ENCODE assay signal across 8 cellular contexts in genomic region chr13:80979035-80979641, GRCh38.
DNase-seq lines count a peak whose midpoint lies in the region; ATAC-seq, FAIRE-seq and TF ChIP-seq lines count a peak whose summit lies in the region.

No MANE protein-coding gene starts in this region.

- H3K27me3 ChIP-seq in GM12878 (replicated peaks in 1 of 2; ENCODE audit: control insufficient read depth in 2 of 2, insufficient read depth in 2 of 2, low read length in 1 of 2) (no peaks in the 10 kb centered on the region), stomach (no peaks in the 10 kb centered on the region)

- peak; percentile 80 to 85 (median 83) for TF ChIP-seq CTCF in GM12878 (IDR thresholded peaks at IDR 0.05 in 2 of 3, conservative IDR thresholded peaks at IDR 0.05 in 1 of 3; ENCODE audit: control insufficient read depth in 2 of 3, extremely low read depth in 1 of 3, insufficient read depth in 1 of 3, low read depth in 3 of 3, low read length in 3 of 3)
- TF ChIP-seq CTCF in stomach (IDR thresholded peaks at IDR 0.05) = peak in 5 of 7 experiments; percentile 29 to 55 (median 50)

- FAIRE-seq in GM12878 (lab: Jason Lieb, UNC) = peak; percentile 64

- H2AFZ ChIP-seq in GM12878 (ENCODE audit: control insufficient read depth, low read depth, low read length) = no peak overlapping the region

- H3K27ac ChIP-seq in GM12878 (ENCODE audit: control insufficient read depth, insufficient read depth) (no peak overlapping the region), stomach (no peak overlapping the region)

- H3K9me3 ChIP-seq in GM12878 (replicated peaks; ENCODE audit: control insufficient read depth, insufficient read depth, low read length) (no peaks in the 10 kb centered on the region), stomach (no peaks in the 10 kb centered on the region)

- no peaks in the 10 kb centered on the region for H3K36me3 ChIP-seq in GM12878 (ENCODE audit: control insufficient read depth in 2 of 2, insufficient read depth in 2 of 2, low read length in 1 of 2)
- no peaks in the 10 kb centered on the region for H3K36me3 ChIP-seq in stomach

- SMC1A ChIA-PET in GM12878 (lab: Charles Lee; ENCODE audit: uncharacterized antibody, unreplicated experiment) = interaction anchor here (1.1 to 1.5 kb wide), 6 partner anchors 21 to 585 kb away, joined by 3 to 5 read pairs (median 4); no protein-coding TSS in a partner anchor

- H3K79me2 ChIP-seq in GM12878 (ENCODE audit: control insufficient read depth, insufficient read depth, low read length) = no peaks in the 10 kb centered on the region

- peak; percentile 70 for DNase-seq in DMS 273 (lab: John Stamatoyannopoulos, UW; ENCODE audit: unreplicated experiment)
- DNase-seq in DMS 273 treated with DMSO at 0.1 percent for 48 hours (lab: John Stamatoyannopoulos, UW) = no peak
- DNase-seq in NCI-H748 treated with DMSO at 0.1 percent for 48 hours (lab: John Stamatoyannopoulos, UW) = peak; percentile 78
- DNase-seq in GM12878 (ENCODE audit: low read depth, low spot score) = peak; percentile 11
- DNase-seq in iPS-NIHi11 (ENCODE audit: low spot score) = peak; percentile 57
- DNase-seq in stomach = peak; percentile 28

- H3K4me1 ChIP-seq in GM12878 (ENCODE audit: control insufficient read depth, insufficient read depth, low read length) (no peaks in the 10 kb centered on the region), stomach (no peaks in the 10 kb centered on the region)

- no peak overlapping the region for H3K4me2 ChIP-seq in GM12878 (ENCODE audit: control insufficient read depth, insufficient read depth)

- no peaks in the 10 kb centered on the region for H4K20me1 ChIP-seq in GM12878 (ENCODE audit: control insufficient read depth, insufficient read depth)

- TF ChIP-seq EP300 in GM12878 (IDR thresholded peaks at IDR 0.05; ENCODE audit: borderline replicate concordance in 1 of 2, control insufficient read depth in 1 of 2, low read depth in 2 of 2, low read length in 2 of 2) = no peak
- TF ChIP-seq EP300 in stomach (IDR thresholded peaks at IDR 0.05) = no peak

- TF ChIP-seq POLR2A in GM12878 (IDR thresholded peaks at IDR 0.05; ENCODE audit: low read depth, low read length) = no peak
- TF ChIP-seq POLR2A in stomach (IDR thresholded peaks at IDR 0.05) = no peak

- H3K4me3 ChIP-seq in GM12878 (no peak overlapping the region), stomach (no peak overlapping the region)

- POLR2A ChIA-PET in GM12878 (lab: Charles Lee) = interaction anchor here (0.5 kb wide), 1 partner anchor 613 kb away, joined by 7 read pairs; no protein-coding TSS in a partner anchor

- peak; percentile 89 for ATAC-seq in GM19468 (IDR thresholded peaks at IDR 0.05; ENCODE audit: extremely low read depth, unreplicated experiment)
- ATAC-seq in HG03457 (IDR thresholded peaks at IDR 0.05; ENCODE audit: unreplicated experiment) = peak; percentile 84
- peak; percentile 85 for ATAC-seq in GM12878

- in situ Hi-C loops in GM12878 (cut with MboI) = no loop called here

- intact Hi-C loops in GM12878 (cut with micrococcal nuclease; ENCODE audit: unreplicated experiment) = loop anchor here (1.0 kb wide), 1 partner anchor 38 kb away; no protein-coding TSS in a partner anchor
- intact Hi-C loops in stomach (cut with DNase I; ENCODE audit: low total_unique reads) = no loop called here

- no TSS peak for BruUV-seq in GM12878 (replicated peaks; lab: Mats Ljungman, UMichigan)

- no peak overlapping the region for H3K9ac ChIP-seq in GM12878 (ENCODE audit: control insufficient read depth, insufficient read depth, low read length)

- TF ChIP-seq RAD21 in GM12878 (IDR thresholded peaks at IDR 0.05; ENCODE audit: insufficient read depth, low read depth, low read length) = peak; percentile 68

- CTCF ChIA-PET in GM12878 (lab: Yijun Ruan, JAX) = interaction anchor here (0.6 to 6.1 kb wide), 9 partner anchors 9 to 617 kb away, joined by 3 to 43 read pairs (median 3); no protein-coding TSS in a partner anchor

- RAD21 ChIA-PET in GM12878 (lab: Charles Lee; ENCODE audit: unreplicated experiment) = interaction anchor here (0.6 to 2.8 kb wide), 2 partner anchors 39 to 129 kb away, joined by 3 to 15 read pairs; no protein-coding TSS in a partner anchor

- WGBS in GM12878 (ENCODE audit: insufficient coverage, insufficient replicate concordance, low lambda C conversion rate, missing lambda C conversion rate) = 17% methylated on average over 9 of the region's 9 CpGs
- whole genome bisulfite sequencing in stomach, 5 donors = 37 to 42% (median 38%) methylated on average over 9 of the region's 9 CpGs

TF ChIP-seq in GM12878, 131 proteins besides CTCF, POLR2A, EP300 and RAD21 (continues in another document):
- TF ChIP-seq YY1 (IDR thresholded peaks at IDR 0.05; ENCODE audit: low read depth, low read length) = peak; percentile 65; the same call in 1 of the 2 replicates
- TF ChIP-seq SMC3 (IDR thresholded peaks at IDR 0.05; ENCODE audit: borderline replicate concordance, low read length) = peak; percentile 61; the same call in 1 of the 2 replicates
- TF ChIP-seq NKRF (conservative IDR thresholded peaks at IDR 0.05) = no peak
- no peak for TF ChIP-seq POLR2AphosphoS2 (IDR thresholded peaks at IDR 0.05; ENCODE audit: low read depth, low read length)
- TF ChIP-seq CREM (IDR thresholded peaks at IDR 0.05; ENCODE audit: low read depth) = 0 out of 2 replicates have a peak, but pooled peaks have one; percentile 51
- TF ChIP-seq, protein P1, sequence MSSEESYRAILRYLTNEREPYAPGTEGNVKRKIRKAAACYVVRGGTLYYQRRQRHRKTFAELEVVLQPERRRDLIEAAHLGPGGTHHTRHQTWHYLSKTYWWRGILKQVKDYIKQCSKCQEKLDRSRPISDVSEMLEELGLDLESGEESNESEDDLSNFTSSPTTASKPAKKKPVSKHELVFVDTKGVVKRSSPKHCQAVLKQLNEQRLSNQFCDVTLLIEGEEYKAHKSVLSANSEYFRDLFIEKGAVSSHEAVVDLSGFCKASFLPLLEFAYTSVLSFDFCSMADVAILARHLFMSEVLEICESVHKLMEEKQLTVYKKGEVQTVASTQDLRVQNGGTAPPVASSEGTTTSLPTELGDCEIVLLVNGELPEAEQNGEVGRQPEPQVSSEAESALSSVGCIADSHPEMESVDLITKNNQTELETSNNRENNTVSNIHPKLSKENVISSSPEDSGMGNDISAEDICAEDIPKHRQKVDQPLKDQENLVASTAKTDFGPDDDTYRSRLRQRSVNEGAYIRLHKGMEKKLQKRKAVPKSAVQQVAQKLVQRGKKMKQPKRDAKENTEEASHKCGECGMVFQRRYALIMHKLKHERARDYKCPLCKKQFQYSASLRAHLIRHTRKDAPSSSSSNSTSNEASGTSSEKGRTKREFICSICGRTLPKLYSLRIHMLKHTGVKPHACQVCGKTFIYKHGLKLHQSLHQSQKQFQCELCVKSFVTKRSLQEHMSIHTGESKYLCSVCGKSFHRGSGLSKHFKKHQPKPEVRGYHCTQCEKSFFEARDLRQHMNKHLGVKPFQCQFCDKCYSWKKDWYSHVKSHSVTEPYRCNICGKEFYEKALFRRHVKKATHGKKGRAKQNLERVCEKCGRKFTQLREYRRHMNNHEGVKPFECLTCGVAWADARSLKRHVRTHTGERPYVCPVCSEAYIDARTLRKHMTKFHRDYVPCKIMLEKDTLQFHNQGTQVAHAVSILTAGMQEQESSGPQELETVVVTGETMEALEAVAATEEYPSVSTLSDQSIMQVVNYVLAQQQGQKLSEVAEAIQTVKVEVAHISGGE (CRISPR knock-in tag; IDR thresholded peaks at IDR 0.05) = no peak
- no peak for TF ChIP-seq E4F1 (IDR thresholded peaks at IDR 0.05; ENCODE audit: borderline replicate concordance, partially characterized antibody)
- no peak for TF ChIP-seq SPI1 (IDR thresholded peaks at IDR 0.05; ENCODE audit: borderline replicate concordance, insufficient read depth, low read depth, low read length)
- TF ChIP-seq BHLHE40 (IDR thresholded peaks at IDR 0.05; ENCODE audit: borderline replicate concordance in 1 of 2, low read depth in 2 of 2, low read length in 1 of 2) = peak; percentile 15 to 39; a peak in 1 of 4 replicates
- no peak for TF ChIP-seq CBX3 (IDR thresholded peaks at IDR 0.05; ENCODE audit: borderline replicate concordance, low read depth)
